In genomic region chr5:33763435-33763834, GRCh38 we compare ENCODE assay signal across 14 cellular contexts.
A peak's percentile ranks its signal among the peaks of the same experiment; 100 is the strongest.
DNase-seq lines count a peak whose midpoint lies in the region; ATAC-seq and TF ChIP-seq lines count a peak whose summit lies in the region.
"Had no signal": no experiment of that assay in that cellular context is flagged by ENCODE, and none has a peak within 500 bp of the region (broad histone marks: within the 10 kb centered on the region; RNA-seq: fewer than 3 reads in every experiment).

No MANE protein-coding gene starts in this region.

- no peak overlapping the region for H3K27ac Mint-ChIP-seq in GM23338
- H3K27ac Mint-ChIP-seq in WTC11: peak overlapping the region; percentile 10; the same call in 1 of the 2 replicates
- H3K27ac Mint-ChIP-seq: CD4-positive, alpha-beta memory T cell had no signal

- H3K27ac ChIP-seq in GM23338 (ENCODE audit: low read depth) (no peak overlapping the region), mesenchymal stem cell (ENCODE audit: low read length, poor library complexity, severe bottlenecking) (no peak overlapping the region), RWPE1 (no peak overlapping the region)
- H3K27ac ChIP-seq: A549, C4-2B had no signal

- no peak overlapping the region for H3K18ac ChIP-seq in mesenchymal stem cell (ENCODE audit: low read depth in 1 of 2, low read length in 2 of 2)

- no peak overlapping the region for H2BK120ac ChIP-seq in mesenchymal stem cell (ENCODE audit: low read depth, low read length)

- POLR2A ChIA-PET in WTC11 (lab: Charles Lee): no interaction called here
- POLR2A ChIA-PET in RWPE1 (lab: Yijun Ruan, JAX; ENCODE audit: low non-redundant PET): no interaction called here

- no peaks in the 10 kb centered on the region for H3K36me3 Mint-ChIP-seq in GM23338 (ENCODE audit: low read depth)
- H3K36me3 Mint-ChIP-seq in WTC11: no peaks in the 10 kb centered on the region
- H3K36me3 Mint-ChIP-seq: CD4-positive, alpha-beta memory T cell had no signal

- H3K4me1 Mint-ChIP-seq in GM23338 (peaks cover 59% of the 10 kb centered on the region), WTC11 (peaks cover 60% of the 10 kb centered on the region)
- H3K4me1 Mint-ChIP-seq: CD4-positive, alpha-beta memory T cell had no signal

- CTCF ChIA-PET in WTC11 (lab: Charles Lee): interaction anchor here (1.1 kb wide), 1 partner anchor 154 kb away, joined by 3 read pairs; no protein-coding TSS in a partner anchor
- CTCF ChIA-PET in RWPE1 (lab: Yijun Ruan, JAX): no interaction called here

- H3K79me2 ChIP-seq in GM23338 (replicated peaks; ENCODE audit: insufficient read depth): 0 out of 2 replicates have a peak, but pooled peaks cover 5% of the 10 kb centered on the region

- H3K4me3 ChIP-seq in GM23338 (no peak overlapping the region), mesenchymal stem cell (ENCODE audit: insufficient read depth in 1 of 2, low read depth in 1 of 2, low read length in 2 of 2) (no peak overlapping the region)
- H3K4me3 ChIP-seq: A549 had no signal

- no peak overlapping the region for H3K9ac ChIP-seq in mesenchymal stem cell (ENCODE audit: low read length)

- ATAC-seq in GM23338 (no peak), WTC11 (no peak)
- ATAC-seq: A549, HCT116 had no signal

- H2AFZ ChIP-seq in GM23338 (no peak overlapping the region), mesenchymal stem cell (ENCODE audit: low read depth, low read length) (no peak overlapping the region)

- H4K8ac ChIP-seq in mesenchymal stem cell (ENCODE audit: low read length): no peak overlapping the region

- H3K4me2 ChIP-seq in GM23338 (peak overlapping the region; percentile 54), mesenchymal stem cell (ENCODE audit: low read length, poor library complexity, severe bottlenecking) (no peak overlapping the region)
- H3K4me2 ChIP-seq: A549 had no signal

- H2BK15ac ChIP-seq in mesenchymal stem cell (ENCODE audit: low read depth, poor library complexity, severe bottlenecking): no peak overlapping the region

- peak overlapping the region in 1 of 2 experiments; percentile 21 for H2BK12ac ChIP-seq in mesenchymal stem cell (ENCODE audit: low read length in 2 of 2)

- H3K36me3 ChIP-seq in GM23338 (ENCODE audit: insufficient read depth): no peaks in the 10 kb centered on the region
- H3K36me3 ChIP-seq in mesenchymal stem cell (ENCODE audit: control insufficient read depth in 1 of 2, insufficient read depth in 2 of 2, low read depth in 1 of 2, low read length in 2 of 2): no peaks in the 10 kb centered on the region
- H3K36me3 ChIP-seq: BE2C had no signal

- no peak overlapping the region for H3K23ac ChIP-seq in mesenchymal stem cell (ENCODE audit: low read length in 2 of 2)

- no peak overlapping the region for H2BK5ac ChIP-seq in mesenchymal stem cell (ENCODE audit: low read depth, low read length, poor library complexity, severe bottlenecking)

- H4K20me1 ChIP-seq in GM23338 (replicated peaks; ENCODE audit: insufficient read depth): no peaks in the 10 kb centered on the region

- H3K9me3 Mint-ChIP-seq in GM23338 (no peaks in the 10 kb centered on the region), WTC11 (no peaks in the 10 kb centered on the region)
- H3K9me3 Mint-ChIP-seq: CD4-positive, alpha-beta memory T cell had no signal

- 60% methylated on average over 2 of the region's 2 CpGs for WGBS in mesenchymal stem cell

- H2AK5ac ChIP-seq in mesenchymal stem cell (ENCODE audit: low read length, severe bottlenecking): peak overlapping the region; percentile 44

- H3K9me3 ChIP-seq in mesenchymal stem cell (ENCODE audit: control insufficient read depth, low read length): no peaks in the 10 kb centered on the region
- H3K9me3 ChIP-seq: A549, BE2C had no signal

- DNase-seq in GM23338 (ENCODE audit: low spot score) (no peak), WTC11 (ENCODE audit: low spot score) (no peak), mesenchymal stem cell (no peak), RWPE1 (ENCODE audit: low spot score) (no peak), NCI-H774 (lab: John Stamatoyannopoulos, UW) (no peak)
- no peak for DNase-seq in activated naive CD4-positive, alpha-beta T cell (lab: John Stamatoyannopoulos, UW)
- DNase-seq: BE2C; CD4-positive, alpha-beta memory T cell; DMS153; DMS79 treated with DMSO at 0.1 percent for 48 hours; EL had no signal

- H3K9me2 ChIP-seq in GM23338 (ENCODE audit: insufficient read depth): no peaks in the 10 kb centered on the region

- H3K4me3 Mint-ChIP-seq in GM23338 (no peak overlapping the region), WTC11 (no peak overlapping the region)
- H3K4me3 Mint-ChIP-seq: CD4-positive, alpha-beta memory T cell had no signal

- H3F3A ChIP-seq in GM23338 (replicated peaks; ENCODE audit: low read depth): no peaks in the 10 kb centered on the region

- H3K27me3 ChIP-seq in GM23338 (ENCODE audit: insufficient read depth) (no peaks in the 10 kb centered on the region), mesenchymal stem cell (ENCODE audit: control insufficient read depth in 1 of 2, insufficient read depth in 1 of 2, low read length in 2 of 2) (no peaks in the 10 kb centered on the region)
- H3K27me3 ChIP-seq: BE2C had no signal

- H3K4me1 ChIP-seq in GM23338 (ENCODE audit: insufficient read depth) (peaks cover 53% of the 10 kb centered on the region), mesenchymal stem cell (ENCODE audit: control insufficient read depth, insufficient read depth, low read depth, low read length) (peaks cover 7% of the 10 kb centered on the region)
- H3K4me1 ChIP-seq: A549, BE2C had no signal

- no peak overlapping the region for H4K91ac ChIP-seq in mesenchymal stem cell (ENCODE audit: low read length)

- H3K27me3 Mint-ChIP-seq in GM23338 (ENCODE audit: insufficient read depth, low read depth, poor library complexity) (peaks cover 2% of the 10 kb centered on the region), WTC11 (ENCODE audit: low read depth) (no peaks in the 10 kb centered on the region)

- H3K4ac ChIP-seq in mesenchymal stem cell (ENCODE audit: low read depth in 1 of 2, low read length in 2 of 2): peak overlapping the region in 1 of 2 experiments; percentile 7

- H3K79me1 ChIP-seq in mesenchymal stem cell (replicated peaks; ENCODE audit: low read length, poor library complexity, severe bottlenecking): peaks cover 16% of the 10 kb centered on the region

- no peak overlapping the region for H3K14ac ChIP-seq in mesenchymal stem cell (ENCODE audit: low read length in 2 of 2)

- TF ChIP-seq CTCF in GM23338 (conservative IDR thresholded peaks at IDR 0.05; ENCODE audit: low read depth in 2 of 2) (no peak), WTC11 (IDR thresholded peaks at IDR 0.05) (no peak), RWPE1 (conservative IDR thresholded peaks at IDR 0.05; ENCODE audit: low read depth) (no peak)

TF ChIP-seq in GM23338, 12 proteins besides CTCF, POLR2A, EP300 and RAD21 (continues in another document):
- TF ChIP-seq POLR2AphosphoS5 (IDR thresholded peaks at IDR 0.05; ENCODE audit: low read depth) (no peak), EZH2 (IDR thresholded peaks at IDR 0.05; ENCODE audit: low read depth, unreplicated experiment) (no peak)

TF ChIP-seq in WTC11, 78 proteins besides CTCF, POLR2A, EP300 and RAD21 (continues in another document):
- TF ChIP-seq, protein P1, sequence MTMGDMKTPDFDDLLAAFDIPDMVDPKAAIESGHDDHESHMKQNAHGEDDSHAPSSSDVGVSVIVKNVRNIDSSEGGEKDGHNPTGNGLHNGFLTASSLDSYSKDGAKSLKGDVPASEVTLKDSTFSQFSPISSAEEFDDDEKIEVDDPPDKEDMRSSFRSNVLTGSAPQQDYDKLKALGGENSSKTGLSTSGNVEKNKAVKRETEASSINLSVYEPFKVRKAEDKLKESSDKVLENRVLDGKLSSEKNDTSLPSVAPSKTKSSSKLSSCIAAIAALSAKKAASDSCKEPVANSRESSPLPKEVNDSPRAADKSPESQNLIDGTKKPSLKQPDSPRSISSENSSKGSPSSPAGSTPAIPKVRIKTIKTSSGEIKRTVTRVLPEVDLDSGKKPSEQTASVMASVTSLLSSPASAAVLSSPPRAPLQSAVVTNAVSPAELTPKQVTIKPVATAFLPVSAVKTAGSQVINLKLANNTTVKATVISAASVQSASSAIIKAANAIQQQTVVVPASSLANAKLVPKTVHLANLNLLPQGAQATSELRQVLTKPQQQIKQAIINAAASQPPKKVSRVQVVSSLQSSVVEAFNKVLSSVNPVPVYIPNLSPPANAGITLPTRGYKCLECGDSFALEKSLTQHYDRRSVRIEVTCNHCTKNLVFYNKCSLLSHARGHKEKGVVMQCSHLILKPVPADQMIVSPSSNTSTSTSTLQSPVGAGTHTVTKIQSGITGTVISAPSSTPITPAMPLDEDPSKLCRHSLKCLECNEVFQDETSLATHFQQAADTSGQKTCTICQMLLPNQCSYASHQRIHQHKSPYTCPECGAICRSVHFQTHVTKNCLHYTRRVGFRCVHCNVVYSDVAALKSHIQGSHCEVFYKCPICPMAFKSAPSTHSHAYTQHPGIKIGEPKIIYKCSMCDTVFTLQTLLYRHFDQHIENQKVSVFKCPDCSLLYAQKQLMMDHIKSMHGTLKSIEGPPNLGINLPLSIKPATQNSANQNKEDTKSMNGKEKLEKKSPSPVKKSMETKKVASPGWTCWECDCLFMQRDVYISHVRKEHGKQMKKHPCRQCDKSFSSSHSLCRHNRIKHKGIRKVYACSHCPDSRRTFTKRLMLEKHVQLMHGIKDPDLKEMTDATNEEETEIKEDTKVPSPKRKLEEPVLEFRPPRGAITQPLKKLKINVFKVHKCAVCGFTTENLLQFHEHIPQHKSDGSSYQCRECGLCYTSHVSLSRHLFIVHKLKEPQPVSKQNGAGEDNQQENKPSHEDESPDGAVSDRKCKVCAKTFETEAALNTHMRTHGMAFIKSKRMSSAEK (CRISPR knock-in tag; IDR thresholded peaks at IDR 0.05; ENCODE audit: borderline replicate concordance): no peak
- no peak for TF ChIP-seq IRF1 (CRISPR knock-in tag; IDR thresholded peaks at IDR 0.05)
- TF ChIP-seq, protein P2, sequence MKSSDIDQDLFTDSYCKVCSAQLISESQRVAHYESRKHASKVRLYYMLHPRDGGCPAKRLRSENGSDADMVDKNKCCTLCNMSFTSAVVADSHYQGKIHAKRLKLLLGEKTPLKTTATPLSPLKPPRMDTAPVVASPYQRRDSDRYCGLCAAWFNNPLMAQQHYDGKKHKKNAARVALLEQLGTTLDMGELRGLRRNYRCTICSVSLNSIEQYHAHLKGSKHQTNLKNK (CRISPR knock-in tag; IDR thresholded peaks at IDR 0.05): no peak
